In genomic region chr17:31067699-31068184, GRCh38 we compare ENCODE assay signal across 9 cellular contexts. TPM values are rescaled to one million over a fixed set of nuclear protein-coding genes. Genes with fewer than 3 reads are reported as not detected.
DNase-seq lines count a peak whose midpoint lies in the region; ATAC-seq and TF ChIP-seq lines count a peak whose summit lies in the region.
"Had no signal": no experiment of that assay in that cellular context is flagged by ENCODE, and none has a peak within 500 bp of the region (broad histone marks: within the 10 kb centered on the region; RNA-seq: fewer than 3 reads in every experiment).

No MANE protein-coding gene starts in this region.

- peaks cover 17% of the 10 kb centered on the region for H3K4me1 Mint-ChIP-seq in chondrocyte (ENCODE audit: low read depth)
- no peaks in the 10 kb centered on the region for H3K4me1 Mint-ChIP-seq in activated CD4-positive, alpha-beta T cell treated with anti-CD3 and anti-CD28 coated beads, Interleukin-2, amount 10 ng/mL, durations not matched to agents 24 days and 14 days

- no peak overlapping the region for H2AFZ ChIP-seq in neuronal stem cell (ENCODE audit: low read length)

- no peak overlapping the region for H3K4me3 Mint-ChIP-seq in chondrocyte (ENCODE audit: unreplicated experiment)
- no peak overlapping the region for H3K4me3 Mint-ChIP-seq in activated CD4-positive, alpha-beta T cell treated with anti-CD3 and anti-CD28 coated beads, Interleukin-2, amount 10 ng/mL, durations not matched to agents 24 days and 14 days
- H3K4me3 Mint-ChIP-seq: activated CD4-positive, alpha-beta memory T cell treated with anti-CD3 and anti-CD28 coated beads for 36 hours had no signal

- H3K9me3 Mint-ChIP-seq in chondrocyte (ENCODE audit: low read depth): no peaks in the 10 kb centered on the region
- no peaks in the 10 kb centered on the region for H3K9me3 Mint-ChIP-seq in activated CD4-positive, alpha-beta T cell treated with anti-CD3 and anti-CD28 coated beads, Interleukin-2, amount 10 ng/mL, durations not matched to agents 24 days and 14 days
- H3K9me3 Mint-ChIP-seq: activated CD4-positive, alpha-beta memory T cell treated with anti-CD3 and anti-CD28 coated beads for 36 hours had no signal

- no peak overlapping the region for H3K18ac ChIP-seq in neuronal stem cell (ENCODE audit: low read length)

- H2BK120ac ChIP-seq in neuronal stem cell (ENCODE audit: low read depth, low read length): no peak overlapping the region

- no peak overlapping the region for H4K8ac ChIP-seq in neuronal stem cell (ENCODE audit: low read depth, low read length)

- peak; percentile 63 for DNase-seq in AG09309 (ENCODE audit: low read depth)
- peak; percentile 90 for DNase-seq in LoVo (ENCODE audit: low spot score)
- no peak for DNase-seq in chondrocyte (ENCODE audit: low spot score)
- DNase-seq in activated CD4-positive, alpha-beta T cell treated with anti-CD3 and anti-CD28 coated beads for 4 hours: no peak
- no peak for DNase-seq in neuronal stem cell (ENCODE audit: low spot score)
- no peak for DNase-seq in activated CD4-positive, alpha-beta T cell treated with anti-CD3 and anti-CD28 coated beads, Interleukin-2, amount 10 ng/mL, durations not matched to agents 24 days and 14 days

- H3K36me3 ChIP-seq in mesodermal cell (ENCODE audit: control insufficient read depth, insufficient read depth, low read length) (no peaks in the 10 kb centered on the region), neuronal stem cell (replicated peaks in 1 of 2; ENCODE audit: control insufficient read depth in 2 of 2, insufficient read depth in 2 of 2, low read length in 2 of 2) (no peaks in the 10 kb centered on the region)

- no peak overlapping the region for H3K4me3 ChIP-seq in AG09309 (ENCODE audit: control insufficient read depth, low read depth, low read length)
- no peak overlapping the region for H3K4me3 ChIP-seq in mesodermal cell (ENCODE audit: extremely low read depth, insufficient read depth, low read length, poor library complexity, severe bottlenecking)
- no peak overlapping the region for H3K4me3 ChIP-seq in neuronal stem cell (ENCODE audit: low read length in 2 of 2)

- no peak overlapping the region for H3K14ac ChIP-seq in neuronal stem cell (ENCODE audit: low read length)

- H2AK5ac ChIP-seq in neuronal stem cell (ENCODE audit: low read depth, low read length): no peak overlapping the region

- TF ChIP-seq CTCF in AG09309 (IDR thresholded peaks at IDR 0.05; ENCODE audit: control insufficient read depth, insufficient read depth, low read depth, low read length, missing control alignments) (no peak), chondrocyte (IDR thresholded peaks at IDR 0.05) (no peak)

- no peak overlapping the region for H3K9ac ChIP-seq in neuronal stem cell (ENCODE audit: low read depth, low read length, poor library complexity)

- H3K79me1 ChIP-seq in neuronal stem cell (ENCODE audit: low read depth, low read length): no peaks in the 10 kb centered on the region

- peaks cover 2% of the 10 kb centered on the region for H3K36me3 Mint-ChIP-seq in chondrocyte (ENCODE audit: low read depth)
- no peaks in the 10 kb centered on the region for H3K36me3 Mint-ChIP-seq in activated CD4-positive, alpha-beta T cell treated with anti-CD3 and anti-CD28 coated beads, Interleukin-2, amount 10 ng/mL, durations not matched to agents 24 days and 14 days (ENCODE audit: low read depth)
- H3K36me3 Mint-ChIP-seq: activated CD4-positive, alpha-beta memory T cell treated with anti-CD3 and anti-CD28 coated beads for 36 hours had no signal

- H3K9me3 ChIP-seq in mesodermal cell (ENCODE audit: control insufficient read depth, low read length) (no peaks in the 10 kb centered on the region), neuronal stem cell (replicated peaks in 1 of 2; ENCODE audit: control insufficient read depth in 2 of 2, insufficient read depth in 1 of 2, low read depth in 1 of 2, low read length in 2 of 2) (no peaks in the 10 kb centered on the region)

- H3K4ac ChIP-seq in neuronal stem cell (ENCODE audit: low read length): no peak overlapping the region

- no peak overlapping the region for H3K4me2 ChIP-seq in neuronal stem cell (ENCODE audit: insufficient read depth, low read length, poor library complexity, severe bottlenecking)

- H3K4me1 ChIP-seq in mesodermal cell (ENCODE audit: control insufficient read depth, insufficient read depth, low read length, poor library complexity, severe bottlenecking) (peaks cover 14% of the 10 kb centered on the region), neuronal stem cell (ENCODE audit: control insufficient read depth in 2 of 2, insufficient read depth in 1 of 2, low read depth in 1 of 2, low read length in 2 of 2) (peaks cover 3 to 7% of the 10 kb centered on the region in 2 donors)

- no peak overlapping the region for H2BK5ac ChIP-seq in neuronal stem cell (ENCODE audit: low read length)

- ATAC-seq in GM21447 (IDR thresholded peaks at IDR 0.05; ENCODE audit: unreplicated experiment): no peak

- no peak overlapping the region for H4K91ac ChIP-seq in neuronal stem cell (ENCODE audit: low read depth, low read length, poor library complexity)

- H3K27ac ChIP-seq in mesodermal cell (ENCODE audit: low read depth, low read length, severe bottlenecking) (peak overlapping the region; percentile 81), neuronal stem cell (replicated peaks; ENCODE audit: low read length) (no peak overlapping the region)

- no peak overlapping the region for H2BK12ac ChIP-seq in neuronal stem cell (ENCODE audit: low read length)

- no peaks in the 10 kb centered on the region for H3K27me3 Mint-ChIP-seq in chondrocyte (ENCODE audit: low read depth)
- H3K27me3 Mint-ChIP-seq in activated CD4-positive, alpha-beta T cell treated with anti-CD3 and anti-CD28 coated beads, Interleukin-2, amount 10 ng/mL, durations not matched to agents 24 days and 14 days: peaks cover 10% of the 10 kb centered on the region
- H3K27me3 Mint-ChIP-seq: activated CD4-positive, alpha-beta memory T cell treated with anti-CD3 and anti-CD28 coated beads for 36 hours had no signal

- WGBS in mesodermal cell (ENCODE audit: insufficient coverage in 2 of 2), 2 experiments: 100% methylated on average over 1 of the region's 2 CpGs
- no CpG with 5 or more reads among the region's 2 CpGs for WGBS in neuronal stem cell (ENCODE audit: extremely low coverage in 2 of 2, insufficient read length in 2 of 2, insufficient replicate concordance in 1 of 2), 2 donors

- no peak overlapping the region for H3K23ac ChIP-seq in neuronal stem cell (ENCODE audit: low read depth, low read length, poor library complexity)

- H3K27me3 ChIP-seq in neuronal stem cell (ENCODE audit: control insufficient read depth in 3 of 3, insufficient read depth in 3 of 3, low read depth in 1 of 3, low read length in 3 of 3): peaks cover 0 to 5% (median 0%) of the 10 kb centered on the region in 3 experiments

- H3K27ac Mint-ChIP-seq in chondrocyte (ENCODE audit: unreplicated experiment): peak overlapping the region; percentile 49
- H3K27ac Mint-ChIP-seq in activated CD4-positive, alpha-beta T cell treated with anti-CD3 and anti-CD28 coated beads, Interleukin-2, amount 10 ng/mL, durations not matched to agents 24 days and 14 days: no peak overlapping the region
- H3K27ac Mint-ChIP-seq: activated CD4-positive, alpha-beta memory T cell treated with anti-CD3 and anti-CD28 coated beads for 36 hours had no signal

- H2BK15ac ChIP-seq in neuronal stem cell (ENCODE audit: low read length): no peak overlapping the region

- intact Hi-C loops in activated CD4-positive, alpha-beta T cell treated with anti-CD3 and anti-CD28 coated beads, Interleukin-2, amount 10 ng/mL, durations not matched to agents 24 days and 14 days (cut with micrococcal nuclease): no loop called here

RNA-seq across cellular contexts. Expression of gene NF1, which starts 27.0 kb away (rescaled TPM):
- total RNA-seq in chondrocyte: 41.6 to 63.9 TPM (median 48.2 TPM) in 3 replicates
- polyA plus RNA-seq in mesodermal cell (2013, experiment 1 of 2): 34.5 TPM
- polyA plus RNA-seq in mesodermal cell (2013, experiment 2 of 2): 28.0 TPM
- polyA plus RNA-seq in neuronal stem cell (2013, experiment 1 of 2): 21.8 TPM
- 21.5 TPM for polyA plus RNA-seq in neuronal stem cell (2013, experiment 2 of 2)
- 28.5 and 28.9 TPM in 2 replicates for total RNA-seq in activated CD4-positive, alpha-beta T cell treated with anti-CD3 and anti-CD28 coated beads, Interleukin-2, amount 10 ng/mL, durations not matched to agents 24 days and 14 days

Comparison
In these comparisons a context has a peak if more than half of its experiments do, and no peak if none do; other contexts are left out.
1. DNase-seq: peak in AG09309 (single experiment) and LoVo (single experiment); none in chondrocyte (single experiment), activated CD4-positive, alpha-beta T cell treated with anti-CD3 and anti-CD28 coated beads for 4 hours (0 of 2), neuronal stem cell (single experiment) and activated CD4-positive, alpha-beta T cell treated with anti-CD3 and anti-CD28 coated beads, Interleukin-2, amount 10 ng/mL, durations not matched to agents 24 days and 14 days (single experiment).